ENCODE assay signal across 9 cellular contexts in genomic region chr12:130683811-130684210, GRCh38. TPM values are rescaled to one million over a fixed set of nuclear protein-coding genes. Genes with fewer than 3 reads are reported as not detected.
"Had no signal": no experiment of that assay in that cellular context is flagged by ENCODE, and none has a peak within 500 bp of the region (broad histone marks: within the 10 kb centered on the region; RNA-seq: fewer than 3 reads in every experiment).

No MANE protein-coding gene starts in this region.

- H3K4me1 Mint-ChIP-seq: IgD-negative memory B cell had no signal

- DNase-seq: IMR-90, KBM-7, KG1 had no signal

- H3K36me3 Mint-ChIP-seq: IgD-negative memory B cell had no signal

- H3K9me3 Mint-ChIP-seq: IgD-negative memory B cell had no signal

- H3K4me2 ChIP-seq: KMS-11 had no signal

- H3K27ac Mint-ChIP-seq: IgD-negative memory B cell had no signal

- H3K9ac ChIP-seq: KMS-11 had no signal

- H3K27ac ChIP-seq: HL-60, KMS-11 had no signal

- ATAC-seq: HepG2, K562 had no signal

- H3K4me3 ChIP-seq: K562 had no signal

RNA-seq across cellular contexts. Expression of gene RIMBP2, which starts 32.3 kb away (rescaled TPM):
- total RNA-seq: HepG2, HT1080, IMR-90, K562 had no signal
- polyA plus RNA-seq: IgD-negative memory B cell, IMR-90, K562 had no signal
